22 cellular contexts compared by ENCODE assay signal in genomic region chr4:156581282-156581681, GRCh38.
A peak's percentile ranks its signal among the peaks of the same experiment; 100 is the strongest.
DNase-seq lines count a peak whose midpoint lies in the region; ATAC-seq and TF ChIP-seq lines count a peak whose summit lies in the region.
"Had no signal": no experiment of that assay in that cellular context is flagged by ENCODE, and none has a peak within 500 bp of the region (broad histone marks: within the 10 kb centered on the region; RNA-seq: fewer than 3 reads in every experiment).

No MANE protein-coding gene starts in this region.

- CTCF ChIA-PET in HEK293 (lab: Yijun Ruan, JAX) = no interaction called here

- H3K9me3 Mint-ChIP-seq in effector memory CD8-positive, alpha-beta T cell = peaks cover 10 to 11% of the 10 kb centered on the region in 2 donors
- H3K9me3 Mint-ChIP-seq: T-helper 2 cell treated with Interferon-gamma antibody and Interleukin-4, amounts not matched to agents 5 μg/mL and 100 μg/mL, for 36 hours; WTC11 had no signal

- no peak overlapping the region; the same call in 1 of the 2 replicates for H3K27ac ChIP-seq in HEK293 (ENCODE audit: extremely low read depth, low read depth, low read length)
- no peak overlapping the region for H3K27ac ChIP-seq in stomach smooth muscle (ENCODE audit: low read length)
- H3K27ac ChIP-seq: esophagus squamous epithelium, heart left ventricle, Peyer's patch had no signal

- H3K27ac Mint-ChIP-seq in effector memory CD8-positive, alpha-beta T cell = no peak overlapping the region
- H3K27ac Mint-ChIP-seq: T-helper 2 cell treated with Interferon-gamma antibody and Interleukin-4, amounts not matched to agents 5 μg/mL and 100 μg/mL, for 36 hours had no signal

- no peaks in the 10 kb centered on the region for H3K9me3 ChIP-seq in HEK293 (ENCODE audit: control insufficient read depth, insufficient read depth, low read depth, low read length)
- no peaks in the 10 kb centered on the region for H3K9me3 ChIP-seq in adipocyte (ENCODE audit: control insufficient read depth, low read length)
- H3K9me3 ChIP-seq in stomach smooth muscle (ENCODE audit: control insufficient read depth in 2 of 2, low read length in 2 of 2) = no peaks in the 10 kb centered on the region
- H3K9me3 ChIP-seq: esophagus squamous epithelium, heart left ventricle, Peyer's patch had no signal

- H3K27me3 ChIP-seq in adipocyte (replicated peaks; ENCODE audit: control insufficient read depth, insufficient read depth, low read length) (no peaks in the 10 kb centered on the region), stomach smooth muscle (ENCODE audit: control insufficient read depth in 1 of 2, insufficient read depth in 2 of 2, low read length in 2 of 2) (no peaks in the 10 kb centered on the region)
- H3K27me3 ChIP-seq: esophagus squamous epithelium, heart left ventricle, Peyer's patch had no signal

- H3K4me3 ChIP-seq in HEK293 (ENCODE audit: low read depth, low read length) = no peak overlapping the region
- H3K4me3 ChIP-seq in adipocyte (ENCODE audit: low read length) = peak overlapping the region; percentile 60
- H3K4me3 ChIP-seq in fibroblast of villous mesenchyme (ENCODE audit: low read depth, low read length) = peak overlapping the region; percentile 5
- H3K4me3 ChIP-seq in stomach smooth muscle (ENCODE audit: low read length in 2 of 2) = peak overlapping the region; percentile 1 to 36
- H3K4me3 ChIP-seq: GM12878, heart left ventricle, Peyer's patch had no signal

- ATAC-seq in effector memory CD8-positive, alpha-beta T cell (replicated peaks) = no peak
- ATAC-seq: GM12878, heart left ventricle, WTC11 had no signal

- no peak for TF ChIP-seq CTCF in HEK293 (tag by site-specific recombination; IDR thresholded peaks at IDR 0.05)
- TF ChIP-seq CTCF in fibroblast of villous mesenchyme (IDR thresholded peaks at IDR 0.05; ENCODE audit: insufficient read depth, low read depth, low read length) = no peak

- H3K9ac ChIP-seq in adipocyte (ENCODE audit: low read length) = peak overlapping the region; percentile 5
- H3K9ac ChIP-seq in stomach smooth muscle (ENCODE audit: low read length in 2 of 2) = no peak overlapping the region

- H3K4me1 ChIP-seq in HEK293 (ENCODE audit: control insufficient read depth, insufficient read depth, low read length) (peaks cover 8% of the 10 kb centered on the region), adipocyte (ENCODE audit: control insufficient read depth, insufficient read depth, low read length) (peaks cover 13% of the 10 kb centered on the region), stomach smooth muscle (ENCODE audit: control insufficient read depth, insufficient read depth, low read length) (no peaks in the 10 kb centered on the region)
- H3K4me1 ChIP-seq: Peyer's patch had no signal

- POLR2A ChIA-PET in HEK293 (lab: Yijun Ruan, JAX) = no interaction called here

- DNase-seq in adipocyte (ENCODE audit: low read depth) (peak; percentile 7), fibroblast of villous mesenchyme (ENCODE audit: low read depth) (no peak), NCI-H345 treated with DMSO at 0.1 percent for 48 hours (lab: John Stamatoyannopoulos, UW; ENCODE audit: unreplicated experiment) (no peak), iPS-NIHi11 (ENCODE audit: low spot score) (no peak), RPMI8226 (no peak)
- no peak for DNase-seq in effector memory CD8-positive, alpha-beta T cell
- DNase-seq: activated CD4-positive, alpha-beta T cell treated with anti-CD3 and anti-CD28 coated beads, Interleukin-2, amount 50 U/mL, for 4 hours; amniotic stem cell; DMS 273 treated with DMSO at 0.1 percent for 48 hours; esophagus squamous epithelium; GF-D8; heart left ventricle; KG1; NCI-H1694 treated with DMSO at 0.1 percent for 48 hours; NCI-H226; Peyer's patch had no signal

- no peak overlapping the region for H3K4me3 Mint-ChIP-seq in effector memory CD8-positive, alpha-beta T cell
- H3K4me3 Mint-ChIP-seq: central memory CD8-positive, alpha-beta T cell; T-helper 2 cell treated with Interferon-gamma antibody and Interleukin-4, amounts not matched to agents 5 μg/mL and 100 μg/mL, for 36 hours; WTC11 had no signal

- H3K36me3 ChIP-seq in HEK293 (ENCODE audit: control insufficient read depth in 2 of 2, insufficient read depth in 1 of 2, low read length in 2 of 2) (no peaks in the 10 kb centered on the region), adipocyte (ENCODE audit: control insufficient read depth, insufficient read depth, low read length, severe bottlenecking) (no peaks in the 10 kb centered on the region), stomach smooth muscle (ENCODE audit: control insufficient read depth in 2 of 2, insufficient read depth in 2 of 2, low read length in 2 of 2) (no peaks in the 10 kb centered on the region)
- H3K36me3 ChIP-seq: esophagus squamous epithelium, heart left ventricle, Peyer's patch had no signal

- no peaks in the 10 kb centered on the region for H3K27me3 Mint-ChIP-seq in effector memory CD8-positive, alpha-beta T cell
- H3K27me3 Mint-ChIP-seq: central memory CD8-positive, alpha-beta T cell had no signal

- H3K4me1 Mint-ChIP-seq in effector memory CD8-positive, alpha-beta T cell (ENCODE audit: low read depth in 2 of 2) = no peaks in the 10 kb centered on the region
- H3K4me1 Mint-ChIP-seq: central memory CD8-positive, alpha-beta T cell; WTC11 had no signal

- H3K36me3 Mint-ChIP-seq in effector memory CD8-positive, alpha-beta T cell (ENCODE audit: insufficient read depth) = no peaks in the 10 kb centered on the region
- H3K36me3 Mint-ChIP-seq: WTC11 had no signal

TF ChIP-seq in HEK293, 187 proteins besides CTCF, POLR2A, EP300 and RAD21:
- TF ChIP-seq, protein P1, sequence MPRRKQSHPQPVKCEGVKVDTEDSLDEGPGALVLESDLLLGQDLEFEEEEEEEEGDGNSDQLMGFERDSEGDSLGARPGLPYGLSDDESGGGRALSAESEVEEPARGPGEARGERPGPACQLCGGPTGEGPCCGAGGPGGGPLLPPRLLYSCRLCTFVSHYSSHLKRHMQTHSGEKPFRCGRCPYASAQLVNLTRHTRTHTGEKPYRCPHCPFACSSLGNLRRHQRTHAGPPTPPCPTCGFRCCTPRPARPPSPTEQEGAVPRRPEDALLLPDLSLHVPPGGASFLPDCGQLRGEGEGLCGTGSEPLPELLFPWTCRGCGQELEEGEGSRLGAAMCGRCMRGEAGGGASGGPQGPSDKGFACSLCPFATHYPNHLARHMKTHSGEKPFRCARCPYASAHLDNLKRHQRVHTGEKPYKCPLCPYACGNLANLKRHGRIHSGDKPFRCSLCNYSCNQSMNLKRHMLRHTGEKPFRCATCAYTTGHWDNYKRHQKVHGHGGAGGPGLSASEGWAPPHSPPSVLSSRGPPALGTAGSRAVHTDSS (tag by site-specific recombination; IDR thresholded peaks at IDR 0.05) = no peak
- TF ChIP-seq ZNF214 (tag by site-specific recombination; IDR thresholded peaks at IDR 0.05; ENCODE audit: borderline replicate concordance) (no peak), ZNF280C (tag by site-specific recombination; IDR thresholded peaks at IDR 0.05) (no peak), ZNF335 (tag by site-specific recombination; conservative IDR thresholded peaks at IDR 0.05) (peak; percentile 90)
